In the genomic region with DNA sequence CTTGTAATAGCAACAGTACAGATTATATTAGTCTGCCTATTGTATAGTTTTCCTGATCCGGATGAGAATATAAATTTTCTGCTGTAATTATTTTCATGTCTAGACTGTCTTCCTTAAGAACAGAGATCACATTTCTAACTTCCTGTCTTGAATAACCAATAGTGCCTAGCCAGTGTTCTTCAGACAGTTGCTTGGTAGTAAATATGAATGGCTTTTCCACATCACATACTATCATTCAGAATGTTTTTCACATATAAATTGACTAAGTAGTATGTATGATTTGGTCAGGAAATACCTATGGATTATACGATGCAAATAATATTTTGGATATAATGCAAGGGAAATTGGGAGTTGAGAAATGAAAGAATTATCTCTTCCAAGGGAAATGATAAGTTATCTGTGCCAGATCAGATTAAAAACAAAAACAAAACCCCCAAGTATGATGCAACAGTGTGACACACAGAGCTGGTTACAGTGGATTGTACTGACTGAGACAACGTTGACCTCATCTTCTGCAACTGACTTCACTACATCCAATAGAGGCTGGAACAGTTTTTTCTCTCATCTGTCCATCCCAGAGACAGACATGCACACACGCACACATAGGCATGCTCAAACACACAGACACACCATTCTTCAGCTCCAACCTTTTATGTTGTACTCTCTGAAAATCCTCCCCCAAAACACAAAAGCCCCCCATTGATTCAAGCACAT, we compare ENCODE assay signal across 1 cellular context.
A peak's percentile ranks its signal among the peaks of the same experiment; 100 is the strongest.
TF ChIP-seq lines count a peak whose summit lies in the region.

No MANE protein-coding gene starts in this region.

TF ChIP-seq in HEK293, 187 proteins besides CTCF, POLR2A, EP300 and RAD21 (continued from another document):
- TF ChIP-seq ZNF600 (tag by site-specific recombination; IDR thresholded peaks at IDR 0.05) (peak; percentile 59), KLF16 (tag by site-specific recombination; IDR thresholded peaks at IDR 0.05) (peak; percentile 60), ZNF561 (tag by site-specific recombination; IDR thresholded peaks at IDR 0.05; ENCODE audit: borderline replicate concordance) (no peak), ZNF24 (tag by site-specific recombination; IDR thresholded peaks at IDR 0.05) (peak; percentile 92), KLF8 (tag by site-specific recombination; IDR thresholded peaks at IDR 0.05) (peak; percentile 63; the same call in 1 of the 2 replicates), ZNF146 (tag by site-specific recombination; IDR thresholded peaks at IDR 0.05) (no peak), KLF7 (tag by site-specific recombination; IDR thresholded peaks at IDR 0.05; ENCODE audit: borderline replicate concordance) (no peak), ZSCAN30 (tag by site-specific recombination; IDR thresholded peaks at IDR 0.05) (no peak), ZNF366 (tag by site-specific recombination; conservative IDR thresholded peaks at IDR 0.05) (peak; percentile 94), ZNF843 (tag by site-specific recombination; IDR thresholded peaks at IDR 0.05) (peak; percentile 48; the same call in 1 of the 2 replicates), ZNF664 (tag by site-specific recombination; IDR thresholded peaks at IDR 0.05) (no peak), ZSCAN16 (tag by site-specific recombination; IDR thresholded peaks at IDR 0.05) (no peak), RBAK (tag by site-specific recombination; IDR thresholded peaks at IDR 0.05) (no peak), ZNF555 (tag by site-specific recombination; conservative IDR thresholded peaks at IDR 0.05) (no peak), YY1 (tag by site-specific recombination; IDR thresholded peaks at IDR 0.05) (no peak), OSR2 (tag by site-specific recombination; IDR thresholded peaks at IDR 0.05) (peak; percentile 34; the same call in 1 of the 2 replicates), ZNF549 (tag by site-specific recombination; IDR thresholded peaks at IDR 0.05) (no peak), ZNF624 (tag by site-specific recombination; IDR thresholded peaks at IDR 0.05) (no peak), ZNF266 (tag by site-specific recombination; IDR thresholded peaks at IDR 0.05; ENCODE audit: low read depth) (no peak), GLI4 (tag by site-specific recombination; IDR thresholded peaks at IDR 0.05) (no peak), ZNF747 (tag by site-specific recombination; IDR thresholded peaks at IDR 0.05) (no peak), ZNF292 (tag by site-specific recombination; IDR thresholded peaks at IDR 0.05; ENCODE audit: borderline replicate concordance, low read depth) (no peak)
- TF ChIP-seq, protein P1, sequence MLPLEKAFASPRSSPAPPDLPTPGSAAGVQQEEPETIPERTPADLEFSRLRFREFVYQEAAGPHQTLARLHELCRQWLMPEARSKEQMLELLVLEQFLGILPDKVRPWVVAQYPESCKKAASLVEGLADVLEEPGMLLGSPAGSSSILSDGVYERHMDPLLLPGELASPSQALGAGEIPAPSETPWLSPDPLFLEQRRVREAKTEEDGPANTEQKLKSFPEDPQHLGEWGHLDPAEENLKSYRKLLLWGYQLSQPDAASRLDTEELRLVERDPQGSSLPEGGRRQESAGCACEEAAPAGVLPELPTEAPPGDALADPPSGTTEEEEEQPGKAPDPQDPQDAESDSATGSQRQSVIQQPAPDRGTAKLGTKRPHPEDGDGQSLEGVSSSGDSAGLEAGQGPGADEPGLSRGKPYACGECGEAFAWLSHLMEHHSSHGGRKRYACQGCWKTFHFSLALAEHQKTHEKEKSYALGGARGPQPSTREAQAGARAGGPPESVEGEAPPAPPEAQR (tag by site-specific recombination; IDR thresholded peaks at IDR 0.05), result 0 out of 2 replicates have a peak, but pooled peaks have one; percentile 36
- TF ChIP-seq, protein P2, sequence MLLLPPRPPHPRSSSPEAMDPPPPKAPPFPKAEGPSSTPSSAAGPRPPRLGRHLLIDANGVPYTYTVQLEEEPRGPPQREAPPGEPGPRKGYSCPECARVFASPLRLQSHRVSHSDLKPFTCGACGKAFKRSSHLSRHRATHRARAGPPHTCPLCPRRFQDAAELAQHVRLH (tag by site-specific recombination; IDR thresholded peaks at IDR 0.05), result peak; percentile 42; the same call in 1 of the 2 replicates
- TF ChIP-seq, protein P3, sequence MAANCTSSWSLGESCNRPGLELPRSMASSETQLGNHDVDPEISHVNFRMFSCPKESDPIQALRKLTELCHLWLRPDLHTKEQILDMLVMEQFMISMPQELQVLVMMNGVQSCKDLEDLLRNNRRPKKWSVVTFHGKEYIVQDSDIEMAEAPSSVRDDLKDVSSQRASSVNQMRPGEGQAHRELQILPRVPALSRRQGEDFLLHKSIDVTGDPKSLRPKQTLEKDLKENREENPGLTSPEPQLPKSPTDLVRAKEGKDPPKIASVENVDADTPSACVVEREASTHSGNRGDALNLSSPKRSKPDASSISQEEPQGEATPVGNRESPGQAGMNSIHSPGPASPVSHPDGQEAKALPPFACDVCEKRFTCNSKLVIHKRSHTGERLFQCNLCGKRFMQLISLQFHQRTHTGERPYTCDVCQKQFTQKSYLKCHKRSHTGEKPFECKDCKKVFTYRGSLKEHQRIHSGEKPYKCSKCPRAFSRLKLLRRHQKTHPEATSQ (tag by site-specific recombination; IDR thresholded peaks at IDR 0.05), result no peak
- TF ChIP-seq, protein P4, sequence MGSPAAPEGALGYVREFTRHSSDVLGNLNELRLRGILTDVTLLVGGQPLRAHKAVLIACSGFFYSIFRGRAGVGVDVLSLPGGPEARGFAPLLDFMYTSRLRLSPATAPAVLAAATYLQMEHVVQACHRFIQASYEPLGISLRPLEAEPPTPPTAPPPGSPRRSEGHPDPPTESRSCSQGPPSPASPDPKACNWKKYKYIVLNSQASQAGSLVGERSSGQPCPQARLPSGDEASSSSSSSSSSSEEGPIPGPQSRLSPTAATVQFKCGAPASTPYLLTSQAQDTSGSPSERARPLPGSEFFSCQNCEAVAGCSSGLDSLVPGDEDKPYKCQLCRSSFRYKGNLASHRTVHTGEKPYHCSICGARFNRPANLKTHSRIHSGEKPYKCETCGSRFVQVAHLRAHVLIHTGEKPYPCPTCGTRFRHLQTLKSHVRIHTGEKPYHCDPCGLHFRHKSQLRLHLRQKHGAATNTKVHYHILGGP (tag by site-specific recombination; IDR thresholded peaks at IDR 0.05), result peak; percentile 58
- TF ChIP-seq, protein P5, sequence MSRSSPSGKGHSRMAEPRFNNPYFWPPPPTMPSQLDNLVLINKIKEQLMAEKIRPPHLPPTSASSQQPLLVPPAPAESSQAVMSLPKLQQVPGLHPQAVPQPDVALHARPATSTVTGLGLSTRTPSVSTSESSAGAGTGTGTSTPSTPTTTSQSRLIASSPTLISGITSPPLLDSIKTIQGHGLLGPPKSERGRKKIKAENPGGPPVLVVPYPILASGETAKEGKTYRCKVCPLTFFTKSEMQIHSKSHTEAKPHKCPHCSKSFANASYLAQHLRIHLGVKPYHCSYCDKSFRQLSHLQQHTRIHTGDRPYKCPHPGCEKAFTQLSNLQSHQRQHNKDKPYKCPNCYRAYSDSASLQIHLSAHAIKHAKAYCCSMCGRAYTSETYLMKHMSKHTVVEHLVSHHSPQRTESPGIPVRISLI (tag by site-specific recombination; IDR thresholded peaks at IDR 0.05), result peak; percentile 78; the same call in 1 of the 2 replicates
- TF ChIP-seq, protein P6, sequence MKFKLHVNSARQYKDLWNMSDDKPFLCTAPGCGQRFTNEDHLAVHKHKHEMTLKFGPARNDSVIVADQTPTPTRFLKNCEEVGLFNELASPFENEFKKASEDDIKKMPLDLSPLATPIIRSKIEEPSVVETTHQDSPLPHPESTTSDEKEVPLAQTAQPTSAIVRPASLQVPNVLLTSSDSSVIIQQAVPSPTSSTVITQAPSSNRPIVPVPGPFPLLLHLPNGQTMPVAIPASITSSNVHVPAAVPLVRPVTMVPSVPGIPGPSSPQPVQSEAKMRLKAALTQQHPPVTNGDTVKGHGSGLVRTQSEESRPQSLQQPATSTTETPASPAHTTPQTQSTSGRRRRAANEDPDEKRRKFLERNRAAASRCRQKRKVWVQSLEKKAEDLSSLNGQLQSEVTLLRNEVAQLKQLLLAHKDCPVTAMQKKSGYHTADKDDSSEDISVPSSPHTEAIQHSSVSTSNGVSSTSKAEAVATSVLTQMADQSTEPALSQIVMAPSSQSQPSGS (tag by site-specific recombination; IDR thresholded peaks at IDR 0.05; ENCODE audit: low read depth), result peak; percentile 93
- TF ChIP-seq, protein P7, sequence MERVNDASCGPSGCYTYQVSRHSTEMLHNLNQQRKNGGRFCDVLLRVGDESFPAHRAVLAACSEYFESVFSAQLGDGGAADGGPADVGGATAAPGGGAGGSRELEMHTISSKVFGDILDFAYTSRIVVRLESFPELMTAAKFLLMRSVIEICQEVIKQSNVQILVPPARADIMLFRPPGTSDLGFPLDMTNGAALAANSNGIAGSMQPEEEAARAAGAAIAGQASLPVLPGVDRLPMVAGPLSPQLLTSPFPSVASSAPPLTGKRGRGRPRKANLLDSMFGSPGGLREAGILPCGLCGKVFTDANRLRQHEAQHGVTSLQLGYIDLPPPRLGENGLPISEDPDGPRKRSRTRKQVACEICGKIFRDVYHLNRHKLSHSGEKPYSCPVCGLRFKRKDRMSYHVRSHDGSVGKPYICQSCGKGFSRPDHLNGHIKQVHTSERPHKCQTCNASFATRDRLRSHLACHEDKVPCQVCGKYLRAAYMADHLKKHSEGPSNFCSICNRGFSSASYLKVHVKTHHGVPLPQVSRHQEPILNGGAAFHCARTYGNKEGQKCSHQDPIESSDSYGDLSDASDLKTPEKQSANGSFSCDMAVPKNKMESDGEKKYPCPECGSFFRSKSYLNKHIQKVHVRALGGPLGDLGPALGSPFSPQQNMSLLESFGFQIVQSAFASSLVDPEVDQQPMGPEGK (tag by site-specific recombination; IDR thresholded peaks at IDR 0.05), result peak; percentile 81; the same call in 1 of the 2 replicates
- TF ChIP-seq, protein P8, sequence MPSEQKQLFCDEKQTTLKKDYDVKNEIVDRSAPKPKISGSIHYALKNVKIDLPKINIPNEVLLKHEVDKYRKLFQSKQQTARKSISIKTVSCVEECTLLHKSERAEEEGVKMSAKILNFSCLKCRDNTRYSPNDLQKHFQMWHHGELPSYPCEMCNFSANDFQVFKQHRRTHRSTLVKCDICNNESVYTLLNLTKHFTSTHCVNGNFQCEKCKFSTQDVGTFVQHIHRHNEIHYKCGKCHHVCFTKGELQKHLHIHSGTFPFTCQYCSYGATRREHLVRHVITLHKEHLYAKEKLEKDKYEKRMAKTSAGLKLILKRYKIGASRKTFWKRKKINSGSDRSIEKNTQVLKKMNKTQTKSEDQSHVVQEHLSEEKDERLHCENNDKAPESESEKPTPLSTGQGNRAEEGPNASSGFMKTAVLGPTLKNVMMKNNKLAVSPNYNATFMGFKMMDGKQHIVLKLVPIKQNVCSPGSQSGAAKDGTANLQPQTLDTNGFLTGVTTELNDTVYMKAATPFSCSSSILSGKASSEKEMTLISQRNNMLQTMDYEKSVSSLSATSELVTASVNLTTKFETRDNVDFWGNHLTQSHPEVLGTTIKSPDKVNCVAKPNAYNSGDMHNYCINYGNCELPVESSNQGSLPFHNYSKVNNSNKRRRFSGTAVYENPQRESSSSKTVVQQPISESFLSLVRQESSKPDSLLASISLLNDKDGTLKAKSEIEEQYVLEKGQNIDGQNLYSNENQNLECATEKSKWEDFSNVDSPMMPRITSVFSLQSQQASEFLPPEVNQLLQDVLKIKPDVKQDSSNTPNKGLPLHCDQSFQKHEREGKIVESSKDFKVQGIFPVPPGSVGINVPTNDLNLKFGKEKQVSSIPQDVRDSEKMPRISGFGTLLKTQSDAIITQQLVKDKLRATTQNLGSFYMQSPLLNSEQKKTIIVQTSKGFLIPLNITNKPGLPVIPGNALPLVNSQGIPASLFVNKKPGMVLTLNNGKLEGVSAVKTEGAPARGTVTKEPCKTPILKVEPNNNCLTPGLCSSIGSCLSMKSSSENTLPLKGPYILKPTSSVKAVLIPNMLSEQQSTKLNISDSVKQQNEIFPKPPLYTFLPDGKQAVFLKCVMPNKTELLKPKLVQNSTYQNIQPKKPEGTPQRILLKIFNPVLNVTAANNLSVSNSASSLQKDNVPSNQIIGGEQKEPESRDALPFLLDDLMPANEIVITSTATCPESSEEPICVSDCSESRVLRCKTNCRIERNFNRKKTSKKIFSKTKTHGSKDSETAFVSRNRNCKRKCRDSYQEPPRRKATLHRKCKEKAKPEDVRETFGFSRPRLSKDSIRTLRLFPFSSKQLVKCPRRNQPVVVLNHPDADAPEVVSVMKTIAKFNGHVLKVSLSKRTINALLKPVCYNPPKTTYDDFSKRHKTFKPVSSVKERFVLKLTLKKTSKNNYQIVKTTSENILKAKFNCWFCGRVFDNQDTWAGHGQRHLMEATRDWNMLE (tag by site-specific recombination; conservative IDR thresholded peaks at IDR 0.05; ENCODE audit: low read depth), result peak; percentile 58
- TF ChIP-seq, protein P9, sequence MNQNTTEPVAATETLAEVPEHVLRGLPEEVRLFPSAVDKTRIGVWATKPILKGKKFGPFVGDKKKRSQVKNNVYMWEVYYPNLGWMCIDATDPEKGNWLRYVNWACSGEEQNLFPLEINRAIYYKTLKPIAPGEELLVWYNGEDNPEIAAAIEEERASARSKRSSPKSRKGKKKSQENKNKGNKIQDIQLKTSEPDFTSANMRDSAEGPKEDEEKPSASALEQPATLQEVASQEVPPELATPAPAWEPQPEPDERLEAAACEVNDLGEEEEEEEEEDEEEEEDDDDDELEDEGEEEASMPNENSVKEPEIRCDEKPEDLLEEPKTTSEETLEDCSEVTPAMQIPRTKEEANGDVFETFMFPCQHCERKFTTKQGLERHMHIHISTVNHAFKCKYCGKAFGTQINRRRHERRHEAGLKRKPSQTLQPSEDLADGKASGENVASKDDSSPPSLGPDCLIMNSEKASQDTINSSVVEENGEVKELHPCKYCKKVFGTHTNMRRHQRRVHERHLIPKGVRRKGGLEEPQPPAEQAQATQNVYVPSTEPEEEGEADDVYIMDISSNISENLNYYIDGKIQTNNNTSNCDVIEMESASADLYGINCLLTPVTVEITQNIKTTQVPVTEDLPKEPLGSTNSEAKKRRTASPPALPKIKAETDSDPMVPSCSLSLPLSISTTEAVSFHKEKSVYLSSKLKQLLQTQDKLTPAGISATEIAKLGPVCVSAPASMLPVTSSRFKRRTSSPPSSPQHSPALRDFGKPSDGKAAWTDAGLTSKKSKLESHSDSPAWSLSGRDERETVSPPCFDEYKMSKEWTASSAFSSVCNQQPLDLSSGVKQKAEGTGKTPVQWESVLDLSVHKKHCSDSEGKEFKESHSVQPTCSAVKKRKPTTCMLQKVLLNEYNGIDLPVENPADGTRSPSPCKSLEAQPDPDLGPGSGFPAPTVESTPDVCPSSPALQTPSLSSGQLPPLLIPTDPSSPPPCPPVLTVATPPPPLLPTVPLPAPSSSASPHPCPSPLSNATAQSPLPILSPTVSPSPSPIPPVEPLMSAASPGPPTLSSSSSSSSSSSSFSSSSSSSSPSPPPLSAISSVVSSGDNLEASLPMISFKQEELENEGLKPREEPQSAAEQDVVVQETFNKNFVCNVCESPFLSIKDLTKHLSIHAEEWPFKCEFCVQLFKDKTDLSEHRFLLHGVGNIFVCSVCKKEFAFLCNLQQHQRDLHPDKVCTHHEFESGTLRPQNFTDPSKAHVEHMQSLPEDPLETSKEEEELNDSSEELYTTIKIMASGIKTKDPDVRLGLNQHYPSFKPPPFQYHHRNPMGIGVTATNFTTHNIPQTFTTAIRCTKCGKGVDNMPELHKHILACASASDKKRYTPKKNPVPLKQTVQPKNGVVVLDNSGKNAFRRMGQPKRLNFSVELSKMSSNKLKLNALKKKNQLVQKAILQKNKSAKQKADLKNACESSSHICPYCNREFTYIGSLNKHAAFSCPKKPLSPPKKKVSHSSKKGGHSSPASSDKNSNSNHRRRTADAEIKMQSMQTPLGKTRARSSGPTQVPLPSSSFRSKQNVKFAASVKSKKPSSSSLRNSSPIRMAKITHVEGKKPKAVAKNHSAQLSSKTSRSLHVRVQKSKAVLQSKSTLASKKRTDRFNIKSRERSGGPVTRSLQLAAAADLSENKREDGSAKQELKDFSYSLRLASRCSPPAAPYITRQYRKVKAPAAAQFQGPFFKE (tag by site-specific recombination; IDR thresholded peaks at IDR 0.05; ENCODE audit: borderline replicate concordance), result no peak
